8 cellular contexts compared by ENCODE assay signal in genomic region chr5:61327761-61328753, GRCh38. TPM values are rescaled to one million over a fixed set of nuclear protein-coding genes. Genes with fewer than 3 reads are reported as not detected.
DNase-seq lines count a peak whose midpoint lies in the region; ATAC-seq, FAIRE-seq and TF ChIP-seq lines count a peak whose summit lies in the region.

No MANE protein-coding gene starts in this region.

- intact Hi-C loops in pancreas (cut with DNase I): loop anchor here in 1 of 3 donors (10.0 kb wide), 1 partner anchor 153 kb away; no protein-coding TSS in a partner anchor
- intact Hi-C loops in activated naive CD4-positive, alpha-beta T cell treated with anti-CD3 and anti-CD28 coated beads for 36 hours (cut with micrococcal nuclease): no loop called here

- H3K36me3 Mint-ChIP-seq in activated naive CD4-positive, alpha-beta T cell treated with anti-CD3 and anti-CD28 coated beads for 36 hours (ENCODE audit: low read depth): no peaks in the 10 kb centered on the region

- TF ChIP-seq CTCF in RWPE1 (conservative IDR thresholded peaks at IDR 0.05; ENCODE audit: low read depth) (no peak), hepatocyte (IDR thresholded peaks at IDR 0.05; ENCODE audit: poor library complexity) (no peak), pancreas (IDR thresholded peaks at IDR 0.05) (no peak)

- POLR2A ChIA-PET in RWPE1 (lab: Yijun Ruan, JAX; ENCODE audit: low non-redundant PET): interaction anchor here (0.5 kb wide), 1 partner anchor 161 kb away, joined by 4 read pairs; no protein-coding TSS in a partner anchor

- peaks cover 24% of the 10 kb centered on the region for H3K27me3 Mint-ChIP-seq in activated naive CD4-positive, alpha-beta T cell treated with anti-CD3 and anti-CD28 coated beads for 36 hours (ENCODE audit: low read depth)

- H3K27me3 ChIP-seq in hepatocyte: no peaks in the 10 kb centered on the region
- H3K27me3 ChIP-seq in pancreas: no peaks in the 10 kb centered on the region

- peaks cover 7% of the 10 kb centered on the region for H3K79me2 ChIP-seq in hepatocyte

- H3K4me2 ChIP-seq in hepatocyte: peak overlapping the region; percentile 89

- ATAC-seq in GM18508 (IDR thresholded peaks at IDR 0.05; ENCODE audit: insufficient read depth, unreplicated experiment): peak; percentile 43
- ATAC-seq in HG02623 (IDR thresholded peaks at IDR 0.05; ENCODE audit: unreplicated experiment): peak; percentile 19
- ATAC-seq in pancreas: no peak

- peaks cover 20% of the 10 kb centered on the region for H3K4me1 ChIP-seq in hepatocyte (ENCODE audit: insufficient read depth)
- peaks cover 3 to 11% (median 7%) of the 10 kb centered on the region in 3 donors for H3K4me1 ChIP-seq in pancreas

- no peaks in the 10 kb centered on the region for H3K9me3 Mint-ChIP-seq in activated naive CD4-positive, alpha-beta T cell treated with anti-CD3 and anti-CD28 coated beads for 36 hours

- H3K4me3 Mint-ChIP-seq in activated naive CD4-positive, alpha-beta T cell treated with anti-CD3 and anti-CD28 coated beads for 36 hours: no peak overlapping the region

- H3K9me2 ChIP-seq in hepatocyte (replicated peaks; ENCODE audit: insufficient read depth): no peaks in the 10 kb centered on the region

- no peak overlapping the region for H3K27ac Mint-ChIP-seq in activated naive CD4-positive, alpha-beta T cell treated with anti-CD3 and anti-CD28 coated beads for 36 hours

- no peak overlapping the region for H2AFZ ChIP-seq in hepatocyte

- peaks cover 27% of the 10 kb centered on the region for H3K4me1 Mint-ChIP-seq in activated naive CD4-positive, alpha-beta T cell treated with anti-CD3 and anti-CD28 coated beads for 36 hours (ENCODE audit: low read depth)

- no peaks in the 10 kb centered on the region for H3K9me3 ChIP-seq in hepatocyte (ENCODE audit: low read depth)
- H3K9me3 ChIP-seq in pancreas: no peaks in the 10 kb centered on the region

- no peaks in the 10 kb centered on the region for H3K36me3 ChIP-seq in hepatocyte (replicated peaks; ENCODE audit: insufficient read depth, low read depth)
- no peaks in the 10 kb centered on the region for H3K36me3 ChIP-seq in pancreas

- 63% methylated on average over 6 of the region's 6 CpGs for WGBS in hepatocyte (ENCODE audit: low lambda C conversion rate, missing lambda C conversion rate)
- WGBS in pancreas, 2 donors: 93 to 94% methylated on average over 6 of the region's 6 CpGs

- peaks cover 2% of the 10 kb centered on the region for H4K20me1 ChIP-seq in hepatocyte (ENCODE audit: insufficient read depth, poor library complexity, severe bottlenecking)

- H3K4me3 ChIP-seq in hepatocyte: no peak overlapping the region
- no peak overlapping the region for H3K4me3 ChIP-seq in pancreas

- FAIRE-seq in pancreas (lab: Jason Lieb, UNC): no peak

- H3K27ac ChIP-seq in RWPE1 (no peak overlapping the region), hepatocyte (peak overlapping the region; percentile 98), pancreas (no peak overlapping the region)

- CTCF ChIA-PET in RWPE1 (lab: Yijun Ruan, JAX): interaction anchor here (0.6 to 0.8 kb wide), 4 partner anchors 32 to 489 kb away, joined by 3 to 4 read pairs (median 3); no protein-coding TSS in a partner anchor
- CTCF ChIA-PET in activated naive CD4-positive, alpha-beta T cell treated with anti-CD3 and anti-CD28 coated beads for 36 hours (lab: Charles Lee): interaction anchor here (1.6 kb wide), 1 partner anchor 47 kb away, joined by 3 read pairs; no protein-coding TSS in a partner anchor

- DNase-seq in RWPE1 (ENCODE audit: low spot score): peak; percentile 58
- DNase-seq in hepatocyte (ENCODE audit: low spot score): peak; percentile 58
- no peak for DNase-seq in D341Med (ENCODE audit: low spot score)
- DNase-seq in pancreas: no peak
- no peak for DNase-seq in activated CD4-positive, alpha-beta T cell treated with anti-CD3 and anti-CD28 coated beads, Interleukin-2, amount 50 U/mL, for 4 hours
- no peak for DNase-seq in activated naive CD4-positive, alpha-beta T cell treated with anti-CD3 and anti-CD28 coated beads for 36 hours

RNA-seq across cellular contexts. Expression of gene ZSWIM6, which starts 4.0 kb away (rescaled TPM):
- total RNA-seq in hepatocyte (12.7 and 13.0 TPM in 2 replicates), pancreas (10 to 100 TPM in 1 of 6 donors, 1 to 10 TPM in 5; 5.8 to 12.9 (median 6.2) TPM)
- polyA plus RNA-seq in hepatocyte (6.7 and 9.0 TPM in 2 replicates), pancreas (1 to 10 TPM; 3.6 to 6.6 TPM)
- 1 to 10 TPM; 4.3 TPM for total RNA-seq in activated naive CD4-positive, alpha-beta T cell treated with anti-CD3 and anti-CD28 coated beads for 36 hours

Comparison
In these comparisons a context has a peak if more than half of its experiments do, and no peak if none do; other contexts are left out.
1. ATAC-seq: peak in GM18508 (single experiment) and HG02623 (single experiment); none in pancreas (0 of 4).
2. DNase-seq: peak in RWPE1 (single experiment) and hepatocyte (single experiment); none in D341Med (single experiment), pancreas (0 of 6), activated CD4-positive, alpha-beta T cell treated with anti-CD3 and anti-CD28 coated beads, Interleukin-2, amount 50 U/mL, for 4 hours (0 of 2) and activated naive CD4-positive, alpha-beta T cell treated with anti-CD3 and anti-CD28 coated beads for 36 hours (single experiment).